Comparison of ENCODE assay signal across 8 cellular contexts in the genomic region with DNA sequence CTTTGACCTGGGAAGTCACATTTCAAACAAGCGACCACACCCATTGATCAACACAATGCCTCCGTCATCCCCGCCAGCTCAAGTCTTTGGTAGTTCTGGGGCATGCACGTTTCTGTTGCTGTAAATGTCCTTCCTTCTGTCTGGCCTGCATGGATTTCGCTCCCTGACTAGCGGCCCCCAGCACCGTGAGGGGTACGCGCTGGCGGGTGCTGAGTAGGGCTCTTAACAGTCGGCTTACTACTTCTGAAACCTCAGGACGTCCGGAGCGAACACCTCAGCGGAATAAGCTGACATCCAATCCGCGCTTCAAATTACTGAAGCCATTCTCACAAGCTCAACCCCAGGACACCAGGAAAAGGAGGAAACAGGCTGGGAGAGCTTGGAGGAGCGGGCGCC. TPM values are rescaled to one million over a fixed set of nuclear protein-coding genes. Genes with fewer than 3 reads are reported as not detected.
A peak's percentile ranks its signal among the peaks of the same experiment; 100 is the strongest.
DNase-seq lines count a peak whose midpoint lies in the region; ATAC-seq, FAIRE-seq and TF ChIP-seq lines count a peak whose summit lies in the region.

No MANE protein-coding gene starts in this region.

- CTCF ChIA-PET in Calu3 (lab: Charles Lee), result interaction anchor here (0.6 to 1.3 kb wide), 5 partner anchors 54 to 625 kb away, joined by 3 to 5 read pairs (median 3); no protein-coding TSS in a partner anchor

- peak overlapping the region; percentile 72 for H3K4me3 ChIP-seq in WERI-Rb-1 (ENCODE audit: low read depth, low read length)

- intact Hi-C loops in Calu3 (cut with micrococcal nuclease; ENCODE audit: unreplicated experiment), result loop anchor here (1.0 to 2.0 kb wide), 2 partner anchors 51 to 73 kb away; a partner anchor contains a TSS

- H3K36me3 Mint-ChIP-seq in Calu3 (ENCODE audit: insufficient read depth, unreplicated experiment), result peaks cover 20% of the 10 kb centered on the region
- H3K36me3 Mint-ChIP-seq in endothelial cell (ENCODE audit: low read depth, unreplicated experiment), result peaks cover 4% of the 10 kb centered on the region
- H3K36me3 Mint-ChIP-seq in naive thymus-derived CD8-positive, alpha-beta T cell, result peaks cover 3 to 25% (median 4%) of the 10 kb centered on the region in 3 donors

- H3K4me3 Mint-ChIP-seq in Calu3 (ENCODE audit: low read depth, unreplicated experiment) (peak overlapping the region; percentile 87), endothelial cell (ENCODE audit: unreplicated experiment) (peak overlapping the region; percentile 93)
- H3K4me3 Mint-ChIP-seq in naive thymus-derived CD8-positive, alpha-beta T cell, result peak overlapping the region; percentile 83 to 99 (median 94)

- H3K9me3 Mint-ChIP-seq in Calu3 (ENCODE audit: low read depth, unreplicated experiment) (no peaks in the 10 kb centered on the region), endothelial cell (ENCODE audit: unreplicated experiment) (no peaks in the 10 kb centered on the region)
- no peaks in the 10 kb centered on the region for H3K9me3 Mint-ChIP-seq in naive thymus-derived CD8-positive, alpha-beta T cell

- POLR2A ChIA-PET in naive thymus-derived CD8-positive, alpha-beta T cell (lab: Charles Lee), result interaction anchor here (0.6 to 3.7 kb wide), 27 partner anchors 8 to 1578 kb away, joined by 3 to 37 read pairs (median 4); a partner anchor contains a TSS

- TSS peak; percentile 75 for BruUV-seq in Calu3 (replicated peaks; lab: Mats Ljungman, UMichigan)

- H3K27me3 ChIP-seq in WERI-Rb-1 (ENCODE audit: insufficient read depth, low read depth, severe bottlenecking), result no peaks in the 10 kb centered on the region

- H3K9me3 ChIP-seq in WERI-Rb-1 (ENCODE audit: severe bottlenecking), result no peaks in the 10 kb centered on the region

- H3K27ac ChIP-seq in WERI-Rb-1, result peak overlapping the region; percentile 99

- no peak for TF ChIP-seq CTCF in Calu3 (IDR thresholded peaks at IDR 0.05; ENCODE audit: unreplicated experiment)
- no peak for TF ChIP-seq CTCF in WERI-Rb-1 (IDR thresholded peaks at IDR 0.05; ENCODE audit: low read depth, low read length)
- TF ChIP-seq CTCF in endothelial cell (IDR thresholded peaks at IDR 0.05; ENCODE audit: unreplicated experiment), result no peak

- H3K4me1 Mint-ChIP-seq in Calu3 (ENCODE audit: low read depth, unreplicated experiment) (peaks cover 39% of the 10 kb centered on the region), endothelial cell (ENCODE audit: unreplicated experiment) (peaks cover 43% of the 10 kb centered on the region)
- peaks cover 33 to 57% (median 54%) of the 10 kb centered on the region in 4 donors for H3K4me1 Mint-ChIP-seq in naive thymus-derived CD8-positive, alpha-beta T cell

- DNase-seq in Calu3 (peak; percentile 32), WERI-Rb-1 (no peak), endothelial cell (ENCODE audit: low spot score) (no peak), NCI-H187 (lab: John Stamatoyannopoulos, UW) (no peak), urothelium cell line (ENCODE audit: low spot score) (no peak)
- DNase-seq in naive thymus-derived CD8-positive, alpha-beta T cell, result peak in 9 of 10 donors; percentile 21 to 76 (median 62)

- peak overlapping the region; percentile 97 for H3K27ac Mint-ChIP-seq in Calu3 (ENCODE audit: unreplicated experiment)
- peak overlapping the region; percentile 97 for H3K27ac Mint-ChIP-seq in endothelial cell (ENCODE audit: unreplicated experiment)
- H3K27ac Mint-ChIP-seq in naive thymus-derived CD8-positive, alpha-beta T cell, result peak overlapping the region; percentile 89 to 100 (median 97)

- H3K36me3 ChIP-seq in WERI-Rb-1, result peaks cover 7% of the 10 kb centered on the region

- ATAC-seq in GM19455 (IDR thresholded peaks at IDR 0.05; ENCODE audit: unreplicated experiment) (peak; percentile 33), HG03565 (IDR thresholded peaks at IDR 0.05; ENCODE audit: unreplicated experiment) (peak; percentile 12)
- peak; percentile 50 to 68 for ATAC-seq in naive thymus-derived CD8-positive, alpha-beta T cell

- no peaks in the 10 kb centered on the region for H3K27me3 Mint-ChIP-seq in Calu3 (ENCODE audit: unreplicated experiment)
- H3K27me3 Mint-ChIP-seq in endothelial cell (ENCODE audit: unreplicated experiment), result no peaks in the 10 kb centered on the region
- H3K27me3 Mint-ChIP-seq in naive thymus-derived CD8-positive, alpha-beta T cell, result peaks cover 0 to 5% (median 2%) of the 10 kb centered on the region in 5 donors

- FAIRE-seq in urothelium cell line (lab: Jason Lieb, UNC), result no peak

RNA-seq across cellular contexts. Expression of a gene that starts 0.5 kb away (rescaled TPM):
- 176 and 202 TPM in 2 replicates for total RNA-seq in Calu3 (2022)
- 97.5 TPM for total RNA-seq in endothelial cell (ENCODE audit: unreplicated experiment)
- 100 to 1,000 TPM; 111 to 118 TPM for total RNA-seq in naive thymus-derived CD8-positive, alpha-beta T cell
- polyA plus RNA-seq in naive thymus-derived CD8-positive, alpha-beta T cell, result 10 to 100 TPM; 54.6 to 69.4 (median 59.6) TPM

RNA-seq across cellular contexts. Expression of a gene that starts 51.2 kb away (rescaled TPM):
- 45.0 and 46.0 TPM in 2 replicates for total RNA-seq in Calu3 (2022)
- total RNA-seq in endothelial cell (ENCODE audit: unreplicated experiment), result not detected
- total RNA-seq in naive thymus-derived CD8-positive, alpha-beta T cell, result under 1 TPM; 0.13 to 0.16 TPM
- polyA plus RNA-seq in naive thymus-derived CD8-positive, alpha-beta T cell, result not detected

Comparison
In these comparisons a context has a peak if more than half of its experiments do, and no peak if none do; other contexts are left out.
1. DNase-seq: peak in Calu3 (single experiment) and naive thymus-derived CD8-positive, alpha-beta T cell (9 of 10); none in WERI-Rb-1 (single experiment), endothelial cell (single experiment), NCI-H187 (0 of 2) and urothelium cell line (single experiment).
2. RNA of a gene that starts 51.2 kb away (total RNA-seq): 45.0 to 46.0 TPM in Calu3; 0.13 to 0.16 TPM in naive thymus-derived CD8-positive, alpha-beta T cell and not detected in endothelial cell (single experiment); every median in the first group is over 10 times any median in the second.
3. Peak in every context shown above with its lines, with median percentiles within 50 percentile points of each other: H3K27ac Mint-ChIP-seq, H3K4me3 Mint-ChIP-seq and ATAC-seq.